Comparison of ENCODE assay signal across 27 cellular contexts in the genomic region with DNA sequence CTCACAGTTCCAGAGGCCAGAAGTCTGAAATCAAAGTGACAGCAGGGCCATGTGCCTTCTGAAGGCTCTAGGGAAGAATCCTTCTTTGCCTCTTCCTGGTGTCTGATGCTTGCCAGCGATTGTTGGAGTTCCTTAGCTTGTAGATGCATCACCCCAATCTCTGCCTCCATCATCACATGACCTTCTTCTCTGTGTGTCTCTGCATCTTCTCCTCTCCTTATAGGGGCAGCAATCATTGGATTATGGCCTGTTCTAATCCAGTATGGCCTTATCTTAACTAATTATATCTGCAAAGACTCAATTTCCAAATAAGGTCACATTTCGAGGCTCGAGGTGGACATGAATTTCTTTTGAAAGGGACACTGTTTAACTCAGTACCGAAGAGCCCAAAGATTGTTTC.
"Had no signal": no experiment of that assay in that cellular context is flagged by ENCODE, and none has a peak within 500 bp of the region (broad histone marks: within the 10 kb centered on the region; RNA-seq: fewer than 3 reads in every experiment).

No MANE protein-coding gene starts in this region.

- DNase-seq: activated effector memory CD4-positive, alpha-beta T cell treated with anti-CD3 and anti-CD28 coated beads, Interleukin-2, amount 50 U/mL, for 16 hours; activated effector memory CD4-positive, alpha-beta T cell treated with Interleukin-2 at 50 U/mL for 16 hours; activated gamma-delta T cell; activated gamma-delta T cell treated with Interleukin-2 at 50 U/mL for 16 hours; activated naive CD4-positive, alpha-beta T cell; activated naive CD4-positive, alpha-beta T cell treated with anti-CD3 and anti-CD28 coated beads for 36 hours; activated naive CD4-positive, alpha-beta T cell treated with anti-CD3 and anti-CD28 coated beads, Interleukin-2, amount 10 ng/mL, durations not matched to agents 7 days and 5 days; activated naive CD4-positive, alpha-beta T cell treated with anti-CD3 and anti-CD28 coated beads, Interleukin-2, amount 50 U/mL, for 16 hours; activated naive CD4-positive, alpha-beta T cell treated with Interleukin-2 at 50 U/mL for 16 hours; activated naive CD8-positive, alpha-beta T cell treated with anti-CD3 and anti-CD28 coated beads for 36 hours; activated naive CD8-positive, alpha-beta T cell treated with anti-CD3 and anti-CD28 coated beads, Interleukin-2, amount 10 ng/mL, durations not matched to agents 7 days and 5 days; activated naive CD8-positive, alpha-beta T cell treated with anti-CD3 and anti-CD28 coated beads, Interleukin-2, amount 50 U/mL, for 24 hours; activated T-cell treated with anti-CD3 and anti-CD28 coated beads, Interleukin-2, amount 50 U/mL, for 4 hours; activated T-cell treated with anti-CD3 and anti-CD28 coated beads, Interleukin-2, amount 50 U/mL, for 48 hours; activated T-cell treated with anti-CD3 and anti-CD28 coated beads, Interleukin-2, amount 50 U/mL, for 72 hours; adrenal gland; amniotic stem cell; amygdala; anterior cingulate cortex; aorta; body of pancreas; brain microvascular endothelial cell; caudate nucleus; central memory CD4-positive, alpha-beta T cell; cerebellar nuclear complex had no signal

- ATAC-seq: activated naive CD4-positive, alpha-beta T cell treated with anti-CD3 and anti-CD28 coated beads, Interleukin-2, amount 50 U/mL, for 72 hours; activated naive CD8-positive, alpha-beta T cell treated with anti-CD3 and anti-CD28 coated beads, Interleukin-2, amount 50 U/mL, for 24 hours; activated T-cell treated with anti-CD3 and anti-CD28 coated beads, Interleukin-2, amount 50 U/mL, for 4 hours; activated T-cell treated with anti-CD3 and anti-CD28 coated beads, Interleukin-2, amount 50 U/mL, for 72 hours; activated T-helper 17 cell treated with anti-CD3 and anti-CD28 coated beads, Interleukin-2, amount 50 U/mL, for 72 hours; body of pancreas had no signal
